Comparison of ENCODE assay signal across 8 cellular contexts in genomic region chr10:103592186-103593021, GRCh38.
DNase-seq lines count a peak whose midpoint lies in the region; ATAC-seq and TF ChIP-seq lines count a peak whose summit lies in the region.

No MANE protein-coding gene starts in this region.

- no peaks in the 10 kb centered on the region for H3K9me3 Mint-ChIP-seq in CD8-positive, alpha-beta T cell
- no peaks in the 10 kb centered on the region for H3K9me3 Mint-ChIP-seq in activated CD8-positive, alpha-beta T cell treated with anti-CD3 and anti-CD28 coated beads for 36 hours

- H3K9me3 ChIP-seq in CD8-positive, alpha-beta T cell (ENCODE audit: low read length) = no peaks in the 10 kb centered on the region
- H3K9me3 ChIP-seq in MG63 = no peaks in the 10 kb centered on the region
- H3K9me3 ChIP-seq in fibroblast of lung (ENCODE audit: control insufficient read depth, insufficient read depth, low read depth, low read length) = no peaks in the 10 kb centered on the region
- no peaks in the 10 kb centered on the region for H3K9me3 ChIP-seq in prostate gland

- H3K79me2 ChIP-seq in fibroblast of lung (ENCODE audit: control insufficient read depth, insufficient read depth, low read length) = no peaks in the 10 kb centered on the region

- no peaks in the 10 kb centered on the region for H3K36me3 ChIP-seq in CD8-positive, alpha-beta T cell (ENCODE audit: insufficient read depth, low read length)
- H3K36me3 ChIP-seq in MG63 (no peaks in the 10 kb centered on the region), fibroblast of lung (ENCODE audit: control insufficient read depth, insufficient read depth, low read length) (no peaks in the 10 kb centered on the region), prostate gland (no peaks in the 10 kb centered on the region)

- no peaks in the 10 kb centered on the region for H3K4me1 Mint-ChIP-seq in CD8-positive, alpha-beta T cell (ENCODE audit: low read depth)
- H3K4me1 Mint-ChIP-seq in activated CD8-positive, alpha-beta T cell treated with anti-CD3 and anti-CD28 coated beads for 36 hours (ENCODE audit: low read depth) = no peaks in the 10 kb centered on the region

- H3K27ac Mint-ChIP-seq in CD8-positive, alpha-beta T cell = no peak overlapping the region
- no peak overlapping the region for H3K27ac Mint-ChIP-seq in activated CD8-positive, alpha-beta T cell treated with anti-CD3 and anti-CD28 coated beads for 36 hours

- peak; percentile 85 for ATAC-seq in CD8-positive, alpha-beta T cell
- ATAC-seq in GM19455 (IDR thresholded peaks at IDR 0.05; ENCODE audit: unreplicated experiment) = peak; percentile 59
- peak; percentile 91 for ATAC-seq in activated CD8-positive, alpha-beta T cell treated with anti-CD3 and anti-CD28 coated beads for 36 hours
- no peak for ATAC-seq in GM19328 (IDR thresholded peaks at IDR 0.05; ENCODE audit: unreplicated experiment)

- DNase-seq in CD8-positive, alpha-beta T cell = peak in 5 of 7 experiments; percentile 24 to 54 (median 36)
- DNase-seq in MG63 (peak; percentile 26), fibroblast of lung (ENCODE audit: low read depth in 2 of 2) (peak; percentile 11 to 32), prostate gland (ENCODE audit: low spot score) (no peak)
- DNase-seq in activated CD8-positive, alpha-beta T cell treated with anti-CD3 and anti-CD28 coated beads for 36 hours = peak; percentile 73
- DNase-seq in NK-92 treated with Interleukin-12 subunit alpha and Interleukin-12 subunit beta, amount 100 ng/mL, for 24 hours (lab: John Stamatoyannopoulos, UW) = no peak

- no peaks in the 10 kb centered on the region for H3K36me3 Mint-ChIP-seq in CD8-positive, alpha-beta T cell
- H3K36me3 Mint-ChIP-seq in activated CD8-positive, alpha-beta T cell treated with anti-CD3 and anti-CD28 coated beads for 36 hours (ENCODE audit: low read depth) = no peaks in the 10 kb centered on the region

- no peak overlapping the region for H2AFZ ChIP-seq in fibroblast of lung (ENCODE audit: low read length)

- intact Hi-C loops in CD8-positive, alpha-beta T cell (cut with DNase I, micrococcal nuclease) = loop anchor here (2.0 to 5.0 kb wide), 2 partner anchors 110 to 176 kb away; no protein-coding TSS in a partner anchor
- intact Hi-C loops in activated CD8-positive, alpha-beta T cell treated with anti-CD3 and anti-CD28 coated beads for 36 hours (cut with micrococcal nuclease) = no loop called here
- intact Hi-C loops in prostate gland (cut with DNase I) = loop anchor here (5.0 kb wide), 1 partner anchor 175 kb away; no protein-coding TSS in a partner anchor

- H3K4me3 Mint-ChIP-seq in CD8-positive, alpha-beta T cell = no peak overlapping the region
- H3K4me3 Mint-ChIP-seq in activated CD8-positive, alpha-beta T cell treated with anti-CD3 and anti-CD28 coated beads for 36 hours = no peak overlapping the region

- WGBS in prostate gland = 77% methylated on average over 15 of the region's 15 CpGs

- H3K4me2 ChIP-seq in fibroblast of lung (ENCODE audit: extremely low read depth, insufficient read depth, low read length) = no peak overlapping the region

- H3K9ac ChIP-seq in fibroblast of lung (ENCODE audit: insufficient read depth, low read length) = no peak overlapping the region

- H3K4me3 ChIP-seq in CD8-positive, alpha-beta T cell (ENCODE audit: low read depth, low read length) = no peak overlapping the region
- H3K4me3 ChIP-seq in MG63 (no peak overlapping the region), fibroblast of lung (replicated peaks in 1 of 4; ENCODE audit: control extremely low read depth in 1 of 4, insufficient read depth in 1 of 4, low read depth in 3 of 4, low read length in 4 of 4) (no peak overlapping the region), prostate gland (no peak overlapping the region)

- H4K20me1 ChIP-seq in fibroblast of lung (ENCODE audit: control insufficient read depth, extremely low read depth, insufficient read depth, low read length) = no peaks in the 10 kb centered on the region

- H3K27me3 ChIP-seq in CD8-positive, alpha-beta T cell (ENCODE audit: insufficient read depth, low read length) = no peaks in the 10 kb centered on the region
- H3K27me3 ChIP-seq in MG63 (no peaks in the 10 kb centered on the region), fibroblast of lung (ENCODE audit: control insufficient read depth, insufficient read depth, low read length) (no peaks in the 10 kb centered on the region), prostate gland (replicated peaks; ENCODE audit: insufficient read depth) (no peaks in the 10 kb centered on the region)

- no peak overlapping the region for H3K27ac ChIP-seq in CD8-positive, alpha-beta T cell (ENCODE audit: low read depth, low read length)
- H3K27ac ChIP-seq in fibroblast of lung (ENCODE audit: insufficient read depth, low read length) (no peak overlapping the region), prostate gland (no peak overlapping the region)

- TF ChIP-seq CTCF in CD8-positive, alpha-beta T cell (IDR thresholded peaks at IDR 0.05) = peak; percentile 40
- TF ChIP-seq CTCF in activated CD8-positive, alpha-beta T cell treated with anti-CD3 and anti-CD28 coated beads for 36 hours (IDR thresholded peaks at IDR 0.05) = peak; percentile 66
- TF ChIP-seq CTCF in fibroblast of lung (conservative IDR thresholded peaks at IDR 0.05 in 1 of 2, IDR thresholded peaks at IDR 0.05 in 1 of 2; ENCODE audit: low read depth in 1 of 2, low read length in 2 of 2) (peak; percentile 44 to 69), prostate gland (IDR thresholded peaks at IDR 0.05) (peak; percentile 17 to 50 (median 39))

- CTCF ChIA-PET in CD8-positive, alpha-beta T cell (lab: Charles Lee) = interaction anchor here (0.6 to 1.5 kb wide), 9 partner anchors 11 to 258 kb away, joined by 3 to 5 read pairs (median 3); no protein-coding TSS in a partner anchor
- CTCF ChIA-PET in activated CD8-positive, alpha-beta T cell treated with anti-CD3 and anti-CD28 coated beads for 36 hours (lab: Charles Lee) = interaction anchor here (0.6 to 7.7 kb wide), 36 partner anchors 8 to 141 kb away, joined by 3 to 56 read pairs (median 3); partner anchors contain the start of gene CALHM2

- H3K4me1 ChIP-seq in CD8-positive, alpha-beta T cell (ENCODE audit: insufficient read depth, low read length) = no peaks in the 10 kb centered on the region
- H3K4me1 ChIP-seq in fibroblast of lung (ENCODE audit: control insufficient read depth, extremely low read depth, insufficient read depth, low read length) (no peaks in the 10 kb centered on the region), prostate gland (replicated peaks) (no peaks in the 10 kb centered on the region)

- TF ChIP-seq POLR2A in prostate gland (IDR thresholded peaks at IDR 0.05) = no peak

- POLR2A ChIA-PET in CD8-positive, alpha-beta T cell (lab: Charles Lee) = no interaction called here
- POLR2A ChIA-PET in activated CD8-positive, alpha-beta T cell treated with anti-CD3 and anti-CD28 coated beads for 36 hours (lab: Charles Lee) = interaction anchor here (0.6 to 1.6 kb wide), 3 partner anchors 8 to 527 kb away, joined by 3 to 5 read pairs (median 4); no protein-coding TSS in a partner anchor

- no peaks in the 10 kb centered on the region for H3K27me3 Mint-ChIP-seq in CD8-positive, alpha-beta T cell (ENCODE audit: low read depth)
- no peaks in the 10 kb centered on the region for H3K27me3 Mint-ChIP-seq in activated CD8-positive, alpha-beta T cell treated with anti-CD3 and anti-CD28 coated beads for 36 hours

Comparison
In these comparisons a context has a peak if more than half of its experiments do, and no peak if none do; other contexts are left out.
1. DNase-seq: peak in CD8-positive, alpha-beta T cell (5 of 7), MG63 (single experiment), activated CD8-positive, alpha-beta T cell treated with anti-CD3 and anti-CD28 coated beads for 36 hours (single experiment) and fibroblast of lung (2 of 2); none in prostate gland (single experiment) and NK-92 treated with Interleukin-12 subunit alpha and Interleukin-12 subunit beta, amount 100 ng/mL, for 24 hours (single experiment).
2. Peak in every context shown above with its lines, with median percentiles within 50 percentile points of each other: CTCF ChIP-seq.